Comparison of ENCODE assay signal across 16 cellular contexts in genomic region chr6:85390775-85391174, GRCh38. TPM values are rescaled to one million over a fixed set of nuclear protein-coding genes. Genes with fewer than 3 reads are reported as not detected.
A peak's percentile ranks its signal among the peaks of the same experiment; 100 is the strongest.
DNase-seq lines count a peak whose midpoint lies in the region; ATAC-seq and TF ChIP-seq lines count a peak whose summit lies in the region.
"Had no signal": no experiment of that assay in that cellular context is flagged by ENCODE, and none has a peak within 500 bp of the region (broad histone marks: within the 10 kb centered on the region; RNA-seq: fewer than 3 reads in every experiment).

No MANE protein-coding gene starts in this region.

- no peaks in the 10 kb centered on the region for H3K9me3 Mint-ChIP-seq in MCF 10A (ENCODE audit: unreplicated experiment)
- H3K9me3 Mint-ChIP-seq in endothelial cell (ENCODE audit: unreplicated experiment) = no peaks in the 10 kb centered on the region
- H3K9me3 Mint-ChIP-seq: stimulated activated memory B cell treated with anti-CD40 and anti-IgM and Interleukin-4, amounts not matched to agents 10 μg/mL and 1 μg/mL and 100 μg/mL, for 72 hours had no signal

- no peak overlapping the region for H2AK5ac ChIP-seq in mesendoderm (ENCODE audit: low read length)

- no peak for ATAC-seq in HG03196 (IDR thresholded peaks at IDR 0.05; ENCODE audit: unreplicated experiment)
- ATAC-seq: activated CD4-positive, alpha-beta T cell treated with anti-CD3 and anti-CD28 coated beads for 36 hours; gastroesophageal sphincter; stimulated activated memory B cell treated with anti-CD40 and anti-IgM and Interleukin-4, amounts not matched to agents 10 μg/mL and 1 μg/mL and 100 μg/mL, for 72 hours had no signal

- H3K27ac Mint-ChIP-seq in MCF 10A (ENCODE audit: low read depth, unreplicated experiment) = no peak overlapping the region
- no peak overlapping the region for H3K27ac Mint-ChIP-seq in endothelial cell (ENCODE audit: unreplicated experiment)
- H3K27ac Mint-ChIP-seq: activated CD4-positive, alpha-beta T cell treated with anti-CD3 and anti-CD28 coated beads for 36 hours; stimulated activated memory B cell treated with anti-CD40 and anti-IgM and Interleukin-4, amounts not matched to agents 10 μg/mL and 1 μg/mL and 100 μg/mL, for 72 hours had no signal

- H2BK5ac ChIP-seq in mesendoderm (ENCODE audit: low read length) = no peak overlapping the region

- TF ChIP-seq CTCF in mammary epithelial cell (conservative IDR thresholded peaks at IDR 0.05 in 1 of 2, IDR thresholded peaks at IDR 0.05 in 1 of 2; ENCODE audit: extremely low read depth in 1 of 2, insufficient read depth in 1 of 2, low read depth in 1 of 2, low read length in 2 of 2) (no peak), MCF 10A (IDR thresholded peaks at IDR 0.05; ENCODE audit: unreplicated experiment) (no peak), choroid plexus epithelial cell (conservative IDR thresholded peaks at IDR 0.05; ENCODE audit: low read depth, low read length) (no peak), kidney epithelial cell (IDR thresholded peaks at IDR 0.05; ENCODE audit: insufficient read depth, low read length, poor library complexity, severe bottlenecking) (no peak), endothelial cell (IDR thresholded peaks at IDR 0.05; ENCODE audit: unreplicated experiment) (no peak)

- H2BK120ac ChIP-seq in mesendoderm (ENCODE audit: low read depth, low read length) = no peak overlapping the region

- no peaks in the 10 kb centered on the region for H4K20me1 ChIP-seq in mammary epithelial cell (ENCODE audit: insufficient read depth, low read length)

- no peak overlapping the region for H4K5ac ChIP-seq in mesendoderm (ENCODE audit: low read length)

- WGBS in mammary epithelial cell (ENCODE audit: low coverage, missing lambda C conversion rate) = 100% methylated on average over 1 of the region's 1 CpG
- no CpG with 5 or more reads among the region's 1 CpG for WGBS in mesendoderm (ENCODE audit: extremely low coverage, insufficient coverage, low lambda C conversion rate)

- no peak overlapping the region for H3K18ac ChIP-seq in mesendoderm (ENCODE audit: low read length)

- no peak overlapping the region for H2BK15ac ChIP-seq in mesendoderm (replicated peaks; ENCODE audit: low read depth)

- H3K4me3 ChIP-seq in mammary epithelial cell (replicated peaks in 1 of 3; ENCODE audit: insufficient read depth in 1 of 3, low read depth in 2 of 3, low read length in 3 of 3) (no peak overlapping the region), choroid plexus epithelial cell (ENCODE audit: low read depth, low read length) (no peak overlapping the region), kidney epithelial cell (ENCODE audit: low read depth, low read length) (no peak overlapping the region), mesendoderm (ENCODE audit: low read length) (no peak overlapping the region)
- H3K4me3 ChIP-seq: gastroesophageal sphincter, tibial nerve had no signal

- no peaks in the 10 kb centered on the region for H3K9me3 ChIP-seq in mammary epithelial cell (replicated peaks; ENCODE audit: insufficient read depth, low read length)
- H3K9me3 ChIP-seq: gastroesophageal sphincter, tibial nerve had no signal

- H2AFZ ChIP-seq in mammary epithelial cell (ENCODE audit: low read depth, low read length) = peak overlapping the region; percentile 49

- in situ Hi-C loops in mammary epithelial cell (cut with MboI; ENCODE audit: low sequenced_read_pairs in 2 of 2) = no loop called here

- H3K27me3 Mint-ChIP-seq in MCF 10A (ENCODE audit: insufficient read depth, unreplicated experiment) = no peaks in the 10 kb centered on the region
- no peaks in the 10 kb centered on the region for H3K27me3 Mint-ChIP-seq in endothelial cell (ENCODE audit: unreplicated experiment)
- H3K27me3 Mint-ChIP-seq: stimulated activated memory B cell treated with anti-CD40 and anti-IgM and Interleukin-4, amounts not matched to agents 10 μg/mL and 1 μg/mL and 100 μg/mL, for 72 hours had no signal

- POLR2A ChIA-PET in MCF 10A (lab: Yijun Ruan, JAX) = no interaction called here

- H3K79me2 ChIP-seq in mammary epithelial cell (ENCODE audit: insufficient read depth, low read length) (no peaks in the 10 kb centered on the region), mesendoderm (ENCODE audit: control insufficient read depth, insufficient read depth, low read length) (no peaks in the 10 kb centered on the region)

- H3K79me1 ChIP-seq in mesendoderm (ENCODE audit: low read length) = no peaks in the 10 kb centered on the region

- H3K36me3 ChIP-seq in mammary epithelial cell (ENCODE audit: insufficient read depth, low read length) (no peaks in the 10 kb centered on the region), kidney epithelial cell (ENCODE audit: control insufficient read depth, insufficient read depth, low read length) (no peaks in the 10 kb centered on the region), mesendoderm (ENCODE audit: control insufficient read depth, insufficient read depth, low read length) (no peaks in the 10 kb centered on the region)
- H3K36me3 ChIP-seq: gastroesophageal sphincter, tibial nerve had no signal

- H4K8ac ChIP-seq in mesendoderm (ENCODE audit: low read depth, low read length) = no peak overlapping the region

- H3K4ac ChIP-seq in mesendoderm (ENCODE audit: low read depth, low read length) = no peak overlapping the region

- peaks cover 10% of the 10 kb centered on the region for H3K4me1 Mint-ChIP-seq in MCF 10A (ENCODE audit: insufficient read depth, unreplicated experiment)
- H3K4me1 Mint-ChIP-seq in endothelial cell (ENCODE audit: unreplicated experiment) = peaks cover 11% of the 10 kb centered on the region
- H3K4me1 Mint-ChIP-seq: stimulated activated memory B cell treated with anti-CD40 and anti-IgM and Interleukin-4, amounts not matched to agents 10 μg/mL and 1 μg/mL and 100 μg/mL, for 72 hours had no signal

- no peak for DNase-seq in mammary epithelial cell
- DNase-seq in MCF 10A (ENCODE audit: unreplicated experiment) = no peak
- peak; percentile 67 for DNase-seq in choroid plexus epithelial cell (ENCODE audit: low read depth)
- DNase-seq in kidney epithelial cell (ENCODE audit: low read depth) = peak; percentile 28
- no peak for DNase-seq in endothelial cell (ENCODE audit: low spot score)
- no peak for DNase-seq in mesendoderm
- DNase-seq in COR-L47 (lab: John Stamatoyannopoulos, UW) = no peak
- DNase-seq: activated CD4-positive, alpha-beta T cell treated with anti-CD3 and anti-CD28 coated beads for 36 hours; activated CD8-positive, alpha-beta memory T cell treated with anti-CD3 and anti-CD28 coated beads, Interleukin-2, amount 50 U/mL, for 4 hours; GDM1; NCI-H1436; NCI-H2227 treated with DMSO at 0.1 percent for 48 hours had no signal

- dilution Hi-C loops in mammary epithelial cell (cut with HindIII; ENCODE audit: low sequenced_read_pairs) = no loop called here

- BruUV-seq in mammary epithelial cell (replicated peaks; lab: Mats Ljungman, UMichigan) = no TSS peak
- no TSS peak for BruUV-seq in MCF 10A (replicated peaks; lab: Mats Ljungman, UMichigan)

- no peak overlapping the region for H3K27ac ChIP-seq in mammary epithelial cell (ENCODE audit: insufficient read depth, low read depth, low read length)
- no peak overlapping the region for H3K27ac ChIP-seq in mesendoderm (ENCODE audit: low read depth, low read length)
- H3K27ac ChIP-seq: gastroesophageal sphincter, tibial nerve had no signal

- no peak overlapping the region for H3K23ac ChIP-seq in mesendoderm (ENCODE audit: low read length)

- H3K4me3 Mint-ChIP-seq in MCF 10A (ENCODE audit: unreplicated experiment) = no peak overlapping the region
- no peak overlapping the region for H3K4me3 Mint-ChIP-seq in endothelial cell (ENCODE audit: unreplicated experiment)
- H3K4me3 Mint-ChIP-seq: activated CD4-positive, alpha-beta T cell treated with anti-CD3 and anti-CD28 coated beads for 36 hours; stimulated activated memory B cell treated with anti-CD40 and anti-IgM and Interleukin-4, amounts not matched to agents 10 μg/mL and 1 μg/mL and 100 μg/mL, for 72 hours had no signal

- H3K56ac ChIP-seq in mesendoderm (ENCODE audit: low read length) = no peak overlapping the region

- peaks cover 5% of the 10 kb centered on the region for H3K36me3 Mint-ChIP-seq in MCF 10A (ENCODE audit: insufficient read depth, unreplicated experiment)
- H3K36me3 Mint-ChIP-seq in endothelial cell (ENCODE audit: low read depth, unreplicated experiment) = no peaks in the 10 kb centered on the region
- H3K36me3 Mint-ChIP-seq: stimulated activated memory B cell treated with anti-CD40 and anti-IgM and Interleukin-4, amounts not matched to agents 10 μg/mL and 1 μg/mL and 100 μg/mL, for 72 hours had no signal

- H3K27me3 ChIP-seq in mammary epithelial cell (ENCODE audit: insufficient read depth, low read length) (no peaks in the 10 kb centered on the region), kidney epithelial cell (ENCODE audit: control insufficient read depth, insufficient read depth, low read length) (no peaks in the 10 kb centered on the region), mesendoderm (ENCODE audit: insufficient read depth, low read length, poor library complexity) (no peaks in the 10 kb centered on the region)
- H3K27me3 ChIP-seq: gastroesophageal sphincter, tibial nerve had no signal

- no peak overlapping the region for H3K4me2 ChIP-seq in mammary epithelial cell (ENCODE audit: insufficient read depth, low read depth, low read length)
- H3K4me2 ChIP-seq in mesendoderm (ENCODE audit: low read length) = no peak overlapping the region

- no peak overlapping the region for H3K9ac ChIP-seq in mammary epithelial cell (ENCODE audit: insufficient read depth, low read length)
- H3K9ac ChIP-seq in mesendoderm (ENCODE audit: low read length) = no peak overlapping the region

- intact Hi-C loops in mammary epithelial cell (cut with micrococcal nuclease) (no loop called here), MCF 10A (cut with micrococcal nuclease) (no loop called here)

- peaks cover 8% of the 10 kb centered on the region for H3K4me1 ChIP-seq in mammary epithelial cell (ENCODE audit: insufficient read depth, low read length)
- no peaks in the 10 kb centered on the region for H3K4me1 ChIP-seq in mesendoderm (ENCODE audit: control insufficient read depth, low read depth, low read length)
- H3K4me1 ChIP-seq: gastroesophageal sphincter, tibial nerve had no signal

- CTCF ChIA-PET in mammary epithelial cell (lab: Charles Lee; ENCODE audit: low non-redundant PET) = no interaction called here
- CTCF ChIA-PET in MCF 10A (lab: Yijun Ruan, JAX) = interaction anchor here (0.7 to 1.0 kb wide), 2 partner anchors 17 to 92 kb away, joined by 3 read pairs; no protein-coding TSS in a partner anchor

RNA-seq across cellular contexts. Expression of gene NT5E, which starts 59.1 kb away (rescaled TPM):
- 100 to 1,000 TPM in 1 of 2 donors, 10 to 100 TPM in 1; 74.2 to 228 TPM for total RNA-seq in mammary epithelial cell
- polyA plus RNA-seq in mammary epithelial cell = 148 TPM
- 174 TPM for polyA minus RNA-seq in mammary epithelial cell
- 112 and 121 TPM in 2 replicates for total RNA-seq in MCF 10A (2022)
- total RNA-seq in kidney epithelial cell = 101 and 109 TPM in 2 replicates
- 47.1 TPM for total RNA-seq in endothelial cell (ENCODE audit: unreplicated experiment)
- polyA plus RNA-seq in mesendoderm (2013, experiment 1 of 2) = 0.62 TPM
- polyA plus RNA-seq in mesendoderm (2013, experiment 2 of 2) = 0.50 TPM

Comparison
In these comparisons a context has a peak if more than half of its experiments do, and no peak if none do; other contexts are left out.
1. DNase-seq: peak in choroid plexus epithelial cell (single experiment) and kidney epithelial cell (single experiment); none in mammary epithelial cell (single experiment), MCF 10A (single experiment), endothelial cell (single experiment), mesendoderm (single experiment) and COR-L47 (single experiment).